ENCODE assay signal across 1 cellular context in genomic region chrX:1330605-1331004, GRCh38.
TF ChIP-seq lines count a peak whose summit lies in the region.

No MANE protein-coding gene starts in this region.

TF ChIP-seq in HepG2, 621 proteins besides CTCF, POLR2A, EP300 and RAD21:
- no peak for TF ChIP-seq MAFG (CRISPR knock-in tag; IDR thresholded peaks at IDR 0.05)
- TF ChIP-seq ZNF18 (CRISPR knock-in tag; IDR thresholded peaks at IDR 0.05; ENCODE audit: insufficient replicate concordance) = no peak
- TF ChIP-seq GPBP1L1 (CRISPR knock-in tag; IDR thresholded peaks at IDR 0.05) = no peak
- TF ChIP-seq ZNF34 (CRISPR knock-in tag; IDR thresholded peaks at IDR 0.05; ENCODE audit: borderline replicate concordance) = no peak
- no peak for TF ChIP-seq ZNF800 (CRISPR knock-in tag; IDR thresholded peaks at IDR 0.05)
- no peak for TF ChIP-seq ZNF280B (CRISPR knock-in tag; IDR thresholded peaks at IDR 0.05; ENCODE audit: borderline replicate concordance)
- TF ChIP-seq BRF2 (CRISPR knock-in tag; IDR thresholded peaks at IDR 0.05) = no peak
- no peak for TF ChIP-seq ZNF275 (CRISPR knock-in tag; IDR thresholded peaks at IDR 0.05; ENCODE audit: borderline replicate concordance)
- TF ChIP-seq SIN3A (IDR thresholded peaks at IDR 0.05; ENCODE audit: borderline replicate concordance, low read depth, low read length) = no peak
- no peak for TF ChIP-seq ZNF564 (CRISPR knock-in tag; IDR thresholded peaks at IDR 0.05)
- TF ChIP-seq ZNF781 (CRISPR knock-in tag; IDR thresholded peaks at IDR 0.05; ENCODE audit: borderline replicate concordance, not compliant biosample characterization) = no peak
- no peak for TF ChIP-seq NR2F1 (CRISPR knock-in tag; IDR thresholded peaks at IDR 0.05)
- TF ChIP-seq ZNF704 (CRISPR knock-in tag; IDR thresholded peaks at IDR 0.05; ENCODE audit: borderline replicate concordance) = no peak
- TF ChIP-seq SRY (CRISPR knock-in tag; IDR thresholded peaks at IDR 0.05) = no peak
- TF ChIP-seq ZNF619 (CRISPR knock-in tag; IDR thresholded peaks at IDR 0.05) = no peak
- no peak for TF ChIP-seq RBAK (CRISPR knock-in tag; IDR thresholded peaks at IDR 0.05)
- no peak for TF ChIP-seq ZNF230 (CRISPR knock-in tag; IDR thresholded peaks at IDR 0.05)
- no peak for TF ChIP-seq ZNF337 (CRISPR knock-in tag; IDR thresholded peaks at IDR 0.05; ENCODE audit: borderline replicate concordance, low read depth)
- TF ChIP-seq MXI1 (IDR thresholded peaks at IDR 0.05; ENCODE audit: borderline replicate concordance, low read depth, low read length) = no peak
- TF ChIP-seq TAF1 (CRISPR knock-in tag; IDR thresholded peaks at IDR 0.05) = no peak
TF ChIP-seq in HepG2: peak in this region for 0.
